Comparison of ENCODE assay signal across 11 cellular contexts in genomic region chr18:61333271-61333745, GRCh38. TPM values are rescaled to one million over a fixed set of nuclear protein-coding genes. Genes with fewer than 3 reads are reported as not detected.
DNase-seq lines count a peak whose midpoint lies in the region; FAIRE-seq and TF ChIP-seq lines count a peak whose summit lies in the region.
"Had no signal": no experiment of that assay in that cellular context is flagged by ENCODE, and none has a peak within 500 bp of the region (broad histone marks: within the 10 kb centered on the region; RNA-seq: fewer than 3 reads in every experiment).

TSS of gene CDH20 (plus strand) at chr18:61333430.

- H3K9me3 ChIP-seq in endothelial cell of umbilical vein (replicated peaks; ENCODE audit: control insufficient read depth, insufficient read depth, low read length) = no peaks in the 10 kb centered on the region
- no peaks in the 10 kb centered on the region for H3K9me3 ChIP-seq in mesenchymal stem cell (ENCODE audit: control insufficient read depth, low read length)
- H3K9me3 ChIP-seq in tibial artery = no peaks in the 10 kb centered on the region
- H3K9me3 ChIP-seq: right lobe of liver had no signal

- peak within 1 kb of the TSS; percentile 75 for H3K4me2 ChIP-seq in endothelial cell of umbilical vein (ENCODE audit: insufficient read depth, low read length)
- peak within 1 kb of the TSS; percentile 75 for H3K4me2 ChIP-seq in mesenchymal stem cell (ENCODE audit: low read length, poor library complexity, severe bottlenecking)

- no peak within 1 kb of the TSS for H3K4me3 Mint-ChIP-seq in activated T-cell treated with anti-CD3 and anti-CD28 coated beads, Interleukin-2, amount 50 U/mL, for 24 hours
- H3K4me3 Mint-ChIP-seq: activated CD4-positive, alpha-beta T cell treated with anti-CD3 and anti-CD28 coated beads, Interleukin-2, amount 10 ng/mL, durations not matched to agents 7 days and 5 days had no signal

- POLR2A ChIA-PET in endothelial cell of umbilical vein (lab: Charles Lee) = no interaction called here

- H3K4me1 ChIP-seq in endothelial cell of umbilical vein (ENCODE audit: control insufficient read depth, extremely low read depth, insufficient read depth, low read length) (peaks cover 11% of the 10 kb centered on the region), mesenchymal stem cell (ENCODE audit: control insufficient read depth, insufficient read depth, low read depth, low read length) (peaks cover 16% of the 10 kb centered on the region), tibial artery (peaks cover 0 to 18% (median 16%) of the 10 kb centered on the region in 4 donors)

- H2BK120ac ChIP-seq in mesenchymal stem cell (ENCODE audit: low read depth, low read length) = no peak within 1 kb of the TSS

- H3K23ac ChIP-seq in mesenchymal stem cell (ENCODE audit: low read length in 2 of 2) = no peak within 1 kb of the TSS

- H2BK5ac ChIP-seq in mesenchymal stem cell (ENCODE audit: low read depth, low read length, poor library complexity, severe bottlenecking) = no peak within 1 kb of the TSS

- no peak within 1 kb of the TSS for H2BK12ac ChIP-seq in mesenchymal stem cell (ENCODE audit: low read length in 2 of 2)

- H3K27ac ChIP-seq in endothelial cell of umbilical vein (ENCODE audit: insufficient read depth, low read depth, low read length) = no peak within 1 kb of the TSS
- no peak within 1 kb of the TSS for H3K27ac ChIP-seq in mesenchymal stem cell (ENCODE audit: low read length, poor library complexity, severe bottlenecking)
- no peak within 1 kb of the TSS for H3K27ac ChIP-seq in tibial artery
- H3K27ac ChIP-seq: right lobe of liver had no signal

- no peak within 1 kb of the TSS for H3K18ac ChIP-seq in mesenchymal stem cell (ENCODE audit: low read depth in 1 of 2, low read length in 2 of 2)

- no peak for FAIRE-seq in endothelial cell of umbilical vein (lab: Jason Lieb, UNC)
- FAIRE-seq: A204.1 had no signal

- CTCF ChIA-PET in endothelial cell of umbilical vein (lab: Charles Lee) = interaction anchor here (1.0 to 6.1 kb wide), 3 partner anchors 11 to 525 kb away, joined by 3 to 27 read pairs (median 19); no protein-coding TSS in a partner anchor

- WGBS in mesenchymal stem cell = 2% methylated on average over 26 of the region's 32 CpGs

- H3K4ac ChIP-seq in mesenchymal stem cell (ENCODE audit: low read depth in 1 of 2, low read length in 2 of 2) = no peak within 1 kb of the TSS

- no peaks in the 10 kb centered on the region for H3K9me1 ChIP-seq in endothelial cell of umbilical vein (replicated peaks; ENCODE audit: control insufficient read depth, extremely low read depth, insufficient read depth, low read length)

- H3K4me1 Mint-ChIP-seq in activated T-cell treated with anti-CD3 and anti-CD28 coated beads, Interleukin-2, amount 50 U/mL, for 24 hours (ENCODE audit: low read depth) = no peaks in the 10 kb centered on the region
- H3K4me1 Mint-ChIP-seq: activated CD4-positive, alpha-beta T cell treated with anti-CD3 and anti-CD28 coated beads, Interleukin-2, amount 10 ng/mL, durations not matched to agents 7 days and 5 days had no signal

- no peaks in the 10 kb centered on the region for H3K79me2 ChIP-seq in endothelial cell of umbilical vein (ENCODE audit: control insufficient read depth, insufficient read depth, low read length)

- no peak within 1 kb of the TSS for H2BK15ac ChIP-seq in mesenchymal stem cell (ENCODE audit: low read depth, poor library complexity, severe bottlenecking)

- H3K27ac Mint-ChIP-seq in activated T-cell treated with anti-CD3 and anti-CD28 coated beads, Interleukin-2, amount 50 U/mL, for 24 hours = no peak within 1 kb of the TSS
- H3K27ac Mint-ChIP-seq: activated CD4-positive, alpha-beta T cell treated with anti-CD3 and anti-CD28 coated beads, Interleukin-2, amount 10 ng/mL, durations not matched to agents 7 days and 5 days had no signal

- H3K36me3 Mint-ChIP-seq in activated T-cell treated with anti-CD3 and anti-CD28 coated beads, Interleukin-2, amount 50 U/mL, for 24 hours (ENCODE audit: low read depth) = no peaks in the 10 kb centered on the region

- H3K27me3 ChIP-seq in endothelial cell of umbilical vein (ENCODE audit: control insufficient read depth in 2 of 2, insufficient read depth in 2 of 2, low read length in 2 of 2) (peaks cover 14 to 16% of the 10 kb centered on the region in 2 experiments), mesenchymal stem cell (ENCODE audit: control insufficient read depth in 1 of 2, insufficient read depth in 1 of 2, low read length in 2 of 2) (peaks cover 26 to 29% of the 10 kb centered on the region in 2 experiments), tibial artery (peaks cover 0 to 21% of the 10 kb centered on the region in 2 donors)

- H3K36me3 ChIP-seq in endothelial cell of umbilical vein (ENCODE audit: control insufficient read depth in 2 of 2, extremely low read depth in 1 of 2, insufficient read depth in 2 of 2, low read length in 2 of 2) (no peaks in the 10 kb centered on the region), mesenchymal stem cell (ENCODE audit: control insufficient read depth in 1 of 2, insufficient read depth in 2 of 2, low read depth in 1 of 2, low read length in 2 of 2) (no peaks in the 10 kb centered on the region), tibial artery (no peaks in the 10 kb centered on the region)
- H3K36me3 ChIP-seq: right lobe of liver had no signal

- BruUV-seq in endothelial cell of umbilical vein (replicated peaks; lab: Mats Ljungman, UMichigan) = no TSS peak

- peak in 2 of 3 experiments; percentile 41 to 54 for DNase-seq in NCI-H1417 (lab: John Stamatoyannopoulos, UW)
- DNase-seq in NCI-H1417 treated with DMSO at 0.1 percent for 48 hours (lab: John Stamatoyannopoulos, UW) = no peak
- DNase-seq in endothelial cell of umbilical vein (ENCODE audit: low read depth, low spot score) = no peak
- DNase-seq in mesenchymal stem cell = no peak
- no peak for DNase-seq in tibial artery
- no peak for DNase-seq in DMS153 treated with DMSO at 0.1 percent for 48 hours (lab: John Stamatoyannopoulos, UW; ENCODE audit: unreplicated experiment)
- no peak for DNase-seq in NK-92 treated with Interleukin-12 subunit alpha and Interleukin-12 subunit beta, amount 100 ng/mL, for 24 hours (lab: John Stamatoyannopoulos, UW)
- no peak for DNase-seq in activated T-cell treated with anti-CD3 and anti-CD28 coated beads, Interleukin-2, amount 50 U/mL, for 24 hours
- DNase-seq: activated CD4-positive, alpha-beta T cell treated with anti-CD3 and anti-CD28 coated beads, Interleukin-2, amount 10 ng/mL, durations not matched to agents 7 days and 5 days; right lobe of liver had no signal

- H4K91ac ChIP-seq in mesenchymal stem cell (ENCODE audit: low read length) = no peak within 1 kb of the TSS

- dilution Hi-C loops in endothelial cell of umbilical vein (cut with MboI; ENCODE audit: extremely low pct_ligation_motif_present, low sequenced_read_pairs) = no loop called here

- no peak within 1 kb of the TSS for H3K14ac ChIP-seq in mesenchymal stem cell (ENCODE audit: low read length in 2 of 2)

- no peak for TF ChIP-seq POLR2A in endothelial cell of umbilical vein (IDR thresholded peaks at IDR 0.05; ENCODE audit: low read depth, low read length)

- no peaks in the 10 kb centered on the region for H3K79me1 ChIP-seq in mesenchymal stem cell (replicated peaks; ENCODE audit: low read length, poor library complexity, severe bottlenecking)

- intact Hi-C loops in endothelial cell of umbilical vein (cut with micrococcal nuclease) = no loop called here
- intact Hi-C loops in tibial artery (cut with DNase I; ENCODE audit: low total_unique reads) = no loop called here

- peaks cover 39% of the 10 kb centered on the region for H3K27me3 Mint-ChIP-seq in activated T-cell treated with anti-CD3 and anti-CD28 coated beads, Interleukin-2, amount 50 U/mL, for 24 hours

- H2AFZ ChIP-seq in endothelial cell of umbilical vein (ENCODE audit: low read depth, low read length) (peak within 1 kb of the TSS; percentile 72), mesenchymal stem cell (ENCODE audit: low read depth, low read length) (no peak within 1 kb of the TSS)

- H3K4me3 ChIP-seq in endothelial cell of umbilical vein (replicated peaks in 1 of 3; ENCODE audit: insufficient read depth in 1 of 3, low read depth in 1 of 3, low read length in 3 of 3) (peak within 1 kb of the TSS; percentile 23 to 62 (median 50)), mesenchymal stem cell (ENCODE audit: insufficient read depth in 1 of 2, low read depth in 1 of 2, low read length in 2 of 2) (peak within 1 kb of the TSS; percentile 47 to 76), tibial artery (peak within 1 kb of the TSS; percentile 33 to 44)
- H3K4me3 ChIP-seq: right lobe of liver had no signal

- H3K9me3 Mint-ChIP-seq in activated T-cell treated with anti-CD3 and anti-CD28 coated beads, Interleukin-2, amount 50 U/mL, for 24 hours = no peaks in the 10 kb centered on the region
- H3K9me3 Mint-ChIP-seq: activated CD4-positive, alpha-beta T cell treated with anti-CD3 and anti-CD28 coated beads, Interleukin-2, amount 10 ng/mL, durations not matched to agents 7 days and 5 days had no signal

- no peak within 1 kb of the TSS for H2AK5ac ChIP-seq in mesenchymal stem cell (ENCODE audit: low read length, severe bottlenecking)

- no peak within 1 kb of the TSS for H4K8ac ChIP-seq in mesenchymal stem cell (ENCODE audit: low read length)

- H4K20me1 ChIP-seq in endothelial cell of umbilical vein (replicated peaks; ENCODE audit: control insufficient read depth, extremely low read depth, insufficient read depth, low read length) = no peaks in the 10 kb centered on the region

- H3K9ac ChIP-seq in endothelial cell of umbilical vein (replicated peaks; ENCODE audit: extremely low read depth, insufficient read depth, low read length) = no peak within 1 kb of the TSS
- H3K9ac ChIP-seq in mesenchymal stem cell (ENCODE audit: low read length) = peak within 1 kb of the TSS; percentile 37

- TF ChIP-seq CTCF in endothelial cell of umbilical vein (IDR thresholded peaks at IDR 0.05; ENCODE audit: extremely low read depth in 1 of 2, insufficient read depth in 1 of 2, low read depth in 1 of 2, low read length in 2 of 2) = no peak
- TF ChIP-seq CTCF in tibial artery (IDR thresholded peaks at IDR 0.05) = no peak

TF ChIP-seq in endothelial cell of umbilical vein, 7 proteins besides CTCF, POLR2A, EP300 and RAD21 (continues in another document):
- no peak for TF ChIP-seq FOS (IDR thresholded peaks at IDR 0.05; ENCODE audit: borderline replicate concordance, insufficient read depth, low read length)
- no peak for TF ChIP-seq POLR2AphosphoS5 (IDR thresholded peaks at IDR 0.05; ENCODE audit: insufficient read depth, low read depth, low read length)

RNA-seq across cellular contexts. Expression of gene CDH20, which starts in this region (rescaled TPM):
- not detected in 2 replicates for total RNA-seq in endothelial cell of umbilical vein
- polyA plus RNA-seq in endothelial cell of umbilical vein = not detected in 2 replicates
- polyA plus RNA-seq in endothelial cell of umbilical vein (2011; cell fraction: cytosol; rRNA removed) = 0.01 TPM in 1 of 2 replicates, not detected in the other
- not detected in 2 replicates for polyA plus RNA-seq in endothelial cell of umbilical vein (2011; cell fraction: nucleus; rRNA removed)
- 0.17 TPM in 1 of 2 replicates, not detected in the other for polyA plus RNA-seq in endothelial cell of umbilical vein (2012)
- not detected in 2 replicates for polyA minus RNA-seq in endothelial cell of umbilical vein
- polyA minus RNA-seq in endothelial cell of umbilical vein (2011; cell fraction: cytosol; rRNA and poly(A)+ RNA removed) = not detected
- polyA minus RNA-seq in endothelial cell of umbilical vein (2011; cell fraction: nucleus; rRNA and poly(A)+ RNA removed) = not detected in 2 replicates
- not detected for polyA plus RNA-seq in mesenchymal stem cell (2013, experiment 1 of 2)
- 0.01 TPM for polyA plus RNA-seq in mesenchymal stem cell (2013, experiment 2 of 2)
- total RNA-seq: activated CD4-positive, alpha-beta T cell treated with anti-CD3 and anti-CD28 coated beads, Interleukin-2, amount 10 ng/mL, durations not matched to agents 7 days and 5 days; right lobe of liver had no signal

Comparison
In these comparisons a context has a peak if more than half of its experiments do, and no peak if none do; other contexts are left out.
1. DNase-seq: peak in NCI-H1417 (2 of 3); none in NCI-H1417 treated with DMSO at 0.1 percent for 48 hours (single experiment), endothelial cell of umbilical vein (single experiment), mesenchymal stem cell (single experiment), tibial artery (0 of 2), DMS153 treated with DMSO at 0.1 percent for 48 hours (single experiment), NK-92 treated with Interleukin-12 subunit alpha and Interleukin-12 subunit beta, amount 100 ng/mL, for 24 hours (single experiment) and activated T-cell treated with anti-CD3 and anti-CD28 coated beads, Interleukin-2, amount 50 U/mL, for 24 hours (single experiment).
2. Peak in every context shown above with its lines, with median percentiles within 50 percentile points of each other: H3K4me3 ChIP-seq.